In the genomic region with DNA sequence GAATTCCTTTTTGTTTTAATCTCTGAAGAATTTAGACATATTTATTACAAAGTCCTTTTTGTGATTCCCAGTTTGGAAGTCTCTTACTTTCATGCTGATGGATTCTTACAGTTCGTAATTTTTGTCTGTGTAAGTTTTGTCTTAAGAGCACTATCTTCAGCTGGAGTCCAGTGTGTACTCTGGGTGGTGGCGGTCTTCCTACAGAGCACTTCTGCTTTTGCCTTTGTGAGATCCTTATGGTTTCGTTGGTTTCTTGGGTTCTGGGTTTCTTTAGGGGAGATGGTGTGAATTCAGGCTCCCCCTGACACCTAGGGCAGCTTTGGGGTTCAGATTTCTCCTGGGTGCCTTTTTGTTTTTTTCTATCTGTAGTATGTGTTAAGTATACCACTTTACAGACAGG, we compare ENCODE assay signal across 27 cellular contexts.
"Had no signal": no experiment of that assay in that cellular context is flagged by ENCODE, and none has a peak within 500 bp of the region (broad histone marks: within the 10 kb centered on the region; RNA-seq: fewer than 3 reads in every experiment).

No MANE protein-coding gene starts in this region.

- H3K27ac Mint-ChIP-seq: activated CD8-positive, alpha-beta T cell treated with anti-CD3 and anti-CD28 coated beads, Interleukin-2, amount 10 ng/mL, durations not matched to agents 7 days and 5 days; activated naive CD4-positive, alpha-beta T cell treated with anti-CD3 and anti-CD28 coated beads, Interleukin-2, amount 50 U/mL, for 24 hours; activated naive CD8-positive, alpha-beta T cell treated with anti-CD3 and anti-CD28 coated beads, Interleukin-2, amount 50 U/mL, for 24 hours; activated T-cell treated with anti-CD3 and anti-CD28 coated beads, Interleukin-2, amount 50 U/mL, for 24 hours; activated T-helper 1 cell treated with anti-CD3 and anti-CD28 coated beads, Interleukin-12 subunit alpha, Interleukin-12 subunit beta, Interleukin-2, Interleukin-4 antibody, amounts not matched to agents 30 ng/mL and 10 ng/mL and 1 ng/mL, durations not matched to agents 14 hours and 24 hours and 36 hours; T-cell had no signal

- H3K4me3 Mint-ChIP-seq: activated CD8-positive, alpha-beta T cell treated with anti-CD3 and anti-CD28 coated beads, Interleukin-2, amount 10 ng/mL, durations not matched to agents 7 days and 5 days; activated naive CD4-positive, alpha-beta T cell treated with anti-CD3 and anti-CD28 coated beads, Interleukin-2, amount 50 U/mL, for 24 hours; activated naive CD8-positive, alpha-beta T cell treated with anti-CD3 and anti-CD28 coated beads, Interleukin-2, amount 50 U/mL, for 24 hours; activated T-cell treated with anti-CD3 and anti-CD28 coated beads, Interleukin-2, amount 50 U/mL, for 24 hours; activated T-helper 1 cell treated with anti-CD3 and anti-CD28 coated beads, Interleukin-12 subunit alpha, Interleukin-12 subunit beta, Interleukin-2, Interleukin-4 antibody, amounts not matched to agents 30 ng/mL and 10 ng/mL and 1 ng/mL, durations not matched to agents 14 hours and 24 hours and 36 hours; T-cell had no signal

- H3K4me1 Mint-ChIP-seq: activated naive CD4-positive, alpha-beta T cell treated with anti-CD3 and anti-CD28 coated beads, Interleukin-2, amount 50 U/mL, for 24 hours; activated naive CD8-positive, alpha-beta T cell treated with anti-CD3 and anti-CD28 coated beads, Interleukin-2, amount 50 U/mL, for 24 hours; T-cell had no signal

- DNase-seq: activated CD4-positive, alpha-beta T cell treated with anti-CD3 and anti-CD28 coated beads for 48 hours; activated CD4-positive, alpha-beta T cell treated with anti-CD3 and anti-CD28 coated beads, Interleukin-2, amount 50 U/mL, for 4 hours; activated CD4-positive, CD25-positive, alpha-beta regulatory T cell treated with anti-CD3 and anti-CD28 coated beads, Interleukin-2, amount 50 U/mL, for 72 hours; activated CD8-positive, alpha-beta T cell treated with anti-CD3 and anti-CD28 coated beads, Interleukin-2, amount 10 ng/mL, durations not matched to agents 7 days and 5 days; activated effector memory CD4-positive, alpha-beta T cell treated with Interleukin-2 at 50 U/mL for 16 hours; activated naive CD4-positive, alpha-beta T cell; activated naive CD8-positive, alpha-beta T cell treated with anti-CD3 and anti-CD28 coated beads, Interleukin-2, amount 50 U/mL, for 24 hours; activated T-cell treated with anti-CD3 and anti-CD28 coated beads, Interleukin-2, amount 50 U/mL, for 24 hours; amniotic stem cell; body of pancreas; central memory CD4-positive, alpha-beta T cell; KG1; NCI-H1092; NCI-H1417; NCI-H1930; NCI-H345; NCI-H510A; NCI-H526 treated with DMSO at 0.1 percent for 48 hours; NCI-H82; NK-92 treated with Interleukin-12 subunit alpha and Interleukin-12 subunit beta, amount 100 ng/mL, for 24 hours; PC-9; SIG-M5; T-cell; T-helper 2 cell; T1000 had no signal

- H3K9me3 Mint-ChIP-seq: activated naive CD4-positive, alpha-beta T cell treated with anti-CD3 and anti-CD28 coated beads, Interleukin-2, amount 50 U/mL, for 24 hours; activated naive CD8-positive, alpha-beta T cell treated with anti-CD3 and anti-CD28 coated beads, Interleukin-2, amount 50 U/mL, for 24 hours; activated T-cell treated with anti-CD3 and anti-CD28 coated beads, Interleukin-2, amount 50 U/mL, for 24 hours; activated T-helper 1 cell treated with anti-CD3 and anti-CD28 coated beads, Interleukin-12 subunit alpha, Interleukin-12 subunit beta, Interleukin-2, Interleukin-4 antibody, amounts not matched to agents 30 ng/mL and 10 ng/mL and 1 ng/mL, durations not matched to agents 14 hours and 24 hours and 36 hours; T-cell had no signal

- ATAC-seq: activated CD8-positive, alpha-beta T cell treated with anti-CD3 and anti-CD28 coated beads, Interleukin-2, amount 10 ng/mL, durations not matched to agents 7 days and 5 days; activated naive CD8-positive, alpha-beta T cell treated with anti-CD3 and anti-CD28 coated beads, Interleukin-2, amount 50 U/mL, for 24 hours; body of pancreas; T-cell had no signal

- H3K27me3 Mint-ChIP-seq: activated naive CD4-positive, alpha-beta T cell treated with anti-CD3 and anti-CD28 coated beads, Interleukin-2, amount 50 U/mL, for 24 hours; activated naive CD8-positive, alpha-beta T cell treated with anti-CD3 and anti-CD28 coated beads, Interleukin-2, amount 50 U/mL, for 24 hours; activated T-cell treated with anti-CD3 and anti-CD28 coated beads, Interleukin-2, amount 50 U/mL, for 24 hours; T-cell had no signal

- H3K36me3 Mint-ChIP-seq: activated naive CD4-positive, alpha-beta T cell treated with anti-CD3 and anti-CD28 coated beads, Interleukin-2, amount 50 U/mL, for 24 hours; T-cell had no signal
